13 cellular contexts compared by ENCODE assay signal in the genomic region with DNA sequence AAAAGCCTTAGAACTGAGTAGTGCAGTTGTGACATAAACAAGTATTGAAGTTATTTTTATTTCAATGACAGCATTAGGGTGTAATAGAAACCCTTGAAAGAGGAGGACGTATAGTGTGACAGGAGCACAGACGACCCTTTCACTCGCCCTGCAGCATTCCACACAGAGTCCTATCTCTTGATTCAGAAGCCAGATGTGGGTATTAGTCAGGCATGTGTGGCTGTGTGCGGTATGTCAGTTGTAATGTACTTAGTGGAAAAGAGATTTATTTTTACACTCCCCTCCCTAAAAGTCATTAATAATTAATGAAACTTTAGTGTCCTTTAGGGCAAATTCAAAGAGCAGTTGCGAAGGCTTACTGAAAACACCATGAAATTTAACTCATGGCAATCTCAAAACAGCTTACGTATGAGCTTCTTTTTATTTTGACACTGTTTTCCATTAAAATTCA.
A peak's percentile ranks its signal among the peaks of the same experiment; 100 is the strongest.
DNase-seq lines count a peak whose midpoint lies in the region; ATAC-seq, FAIRE-seq and TF ChIP-seq lines count a peak whose summit lies in the region.
"Had no signal": no experiment of that assay in that cellular context is flagged by ENCODE, and none has a peak within 500 bp of the region (broad histone marks: within the 10 kb centered on the region; RNA-seq: fewer than 3 reads in every experiment).

No MANE protein-coding gene starts in this region.

- no peaks in the 10 kb centered on the region for H3K79me2 ChIP-seq in fibroblast of lung (ENCODE audit: control insufficient read depth, insufficient read depth, low read length)

- H3K4me2 ChIP-seq in fibroblast of lung (ENCODE audit: extremely low read depth, insufficient read depth, low read length), result peak overlapping the region; percentile 41

- H3K27me3 Mint-ChIP-seq in Calu3 (ENCODE audit: unreplicated experiment), result no peaks in the 10 kb centered on the region
- no peaks in the 10 kb centered on the region for H3K27me3 Mint-ChIP-seq in nephron (ENCODE audit: low read depth)

- peak overlapping the region in 1 of 4 experiments; percentile 3 for H3K4me3 ChIP-seq in fibroblast of lung (replicated peaks in 1 of 4; ENCODE audit: control extremely low read depth in 1 of 4, insufficient read depth in 1 of 4, low read depth in 3 of 4, low read length in 4 of 4)

- DNase-seq in Calu3, result peak; percentile 63
- peak; percentile 87 for DNase-seq in RCC 7860 (ENCODE audit: low spot score)
- peak; percentile 65 to 95 for DNase-seq in fibroblast of lung (ENCODE audit: low read depth in 2 of 2)
- no peak for DNase-seq in stimulated activated CD4-positive, alpha-beta T cell treated with anti-CD3 and anti-CD28 coated beads, Interleukin-4, amount 100 ng/mL, for 24 hours
- no peak for DNase-seq in NCI-H510A (lab: John Stamatoyannopoulos, UW)
- DNase-seq in GM12891 (ENCODE audit: insufficient read length, low spot score), result no peak
- DNase-seq: amygdala; CD8-positive, alpha-beta T cell; erythroblast; NCI-H146 had no signal

- intact Hi-C loops in Calu3 (cut with micrococcal nuclease; ENCODE audit: unreplicated experiment), result loop anchor here (1.0 kb wide), 1 partner anchor 21 kb away; no protein-coding TSS in a partner anchor

- peak overlapping the region; percentile 50 for H3K27ac ChIP-seq in fibroblast of lung (ENCODE audit: insufficient read depth, low read length)

- no peaks in the 10 kb centered on the region for H3K36me3 Mint-ChIP-seq in Calu3 (ENCODE audit: insufficient read depth, unreplicated experiment)
- peaks cover 8% of the 10 kb centered on the region for H3K36me3 Mint-ChIP-seq in nephron (ENCODE audit: low read depth)
- H3K36me3 Mint-ChIP-seq: CD8-positive, alpha-beta T cell had no signal

- TF ChIP-seq CTCF in Calu3 (IDR thresholded peaks at IDR 0.05; ENCODE audit: unreplicated experiment) (no peak), fibroblast of lung (conservative IDR thresholded peaks at IDR 0.05 in 1 of 2, IDR thresholded peaks at IDR 0.05 in 1 of 2; ENCODE audit: low read depth in 1 of 2, low read length in 2 of 2) (no peak), nephron (IDR thresholded peaks at IDR 0.05; ENCODE audit: unreplicated experiment in 3 of 3) (no peak)

- no peak for ATAC-seq in HG03571 (IDR thresholded peaks at IDR 0.05; ENCODE audit: unreplicated experiment)
- ATAC-seq: CD8-positive, alpha-beta T cell had no signal

- BruUV-seq in Calu3 (replicated peaks; lab: Mats Ljungman, UMichigan), result no TSS peak

- peaks cover 16% of the 10 kb centered on the region for H3K4me1 ChIP-seq in fibroblast of lung (ENCODE audit: control insufficient read depth, extremely low read depth, insufficient read depth, low read length)

- no peak for TF ChIP-seq POLR2A in GM12891 (IDR thresholded peaks at IDR 0.05; ENCODE audit: low read depth, low read length)

- H3K27me3 ChIP-seq in fibroblast of lung (ENCODE audit: control insufficient read depth, insufficient read depth, low read length), result no peaks in the 10 kb centered on the region

- H4K20me1 ChIP-seq in fibroblast of lung (ENCODE audit: control insufficient read depth, extremely low read depth, insufficient read depth, low read length), result no peaks in the 10 kb centered on the region

- FAIRE-seq in RCC 7860 (lab: Jason Lieb, UNC) (peak; percentile 92), GM12891 (lab: Jason Lieb, UNC) (no peak)

- peak overlapping the region; percentile 30 for H3K4me3 Mint-ChIP-seq in Calu3 (ENCODE audit: low read depth, unreplicated experiment)
- peak overlapping the region in 2 of 3 experiments; percentile 1 to 4 for H3K4me3 Mint-ChIP-seq in nephron
- H3K4me3 Mint-ChIP-seq: CD8-positive, alpha-beta T cell; T-helper 2 cell treated with Interferon-gamma antibody and Interleukin-4, amounts not matched to agents 5 μg/mL and 100 μg/mL, for 36 hours had no signal

- H3K27ac Mint-ChIP-seq in Calu3 (ENCODE audit: unreplicated experiment) (peak overlapping the region; percentile 53), nephron (peak overlapping the region in 2 of 3 experiments; percentile 48 to 66)
- H3K27ac Mint-ChIP-seq: CD8-positive, alpha-beta T cell; T-helper 2 cell treated with Interferon-gamma antibody and Interleukin-4, amounts not matched to agents 5 μg/mL and 100 μg/mL, for 36 hours had no signal

- no peak overlapping the region for H3K9ac ChIP-seq in fibroblast of lung (ENCODE audit: insufficient read depth, low read length)

- CTCF ChIA-PET in Calu3 (lab: Charles Lee), result interaction anchor here (1.5 kb wide), 1 partner anchor 20 kb away, joined by 4 read pairs; no protein-coding TSS in a partner anchor

- H2AFZ ChIP-seq in fibroblast of lung (ENCODE audit: low read length), result no peak overlapping the region

- H3K4me1 Mint-ChIP-seq in Calu3 (ENCODE audit: low read depth, unreplicated experiment) (peaks cover 54% of the 10 kb centered on the region), nephron (peaks cover 21% of the 10 kb centered on the region)

- H3K9me3 ChIP-seq in fibroblast of lung (ENCODE audit: control insufficient read depth, insufficient read depth, low read depth, low read length), result no peaks in the 10 kb centered on the region

- H3K9me3 Mint-ChIP-seq in Calu3 (ENCODE audit: low read depth, unreplicated experiment), result peaks cover 9% of the 10 kb centered on the region
- peaks cover 29% of the 10 kb centered on the region for H3K9me3 Mint-ChIP-seq in nephron
- H3K9me3 Mint-ChIP-seq: CD8-positive, alpha-beta T cell; T-helper 2 cell treated with Interferon-gamma antibody and Interleukin-4, amounts not matched to agents 5 μg/mL and 100 μg/mL, for 36 hours had no signal

- H3K36me3 ChIP-seq in fibroblast of lung (ENCODE audit: control insufficient read depth, insufficient read depth, low read length), result no peaks in the 10 kb centered on the region

TF ChIP-seq in GM12891, 5 proteins besides CTCF, POLR2A, EP300 and RAD21:
- no peak for TF ChIP-seq TAF1 (IDR thresholded peaks at IDR 0.05; ENCODE audit: low read depth, low read length)
- no peak for TF ChIP-seq POLR2AphosphoS5 (IDR thresholded peaks at IDR 0.05; ENCODE audit: low read depth, low read length)

Comparison
In these comparisons a context has a peak if more than half of its experiments do, and no peak if none do; other contexts are left out.
1. DNase-seq: peak in Calu3 (single experiment), RCC 7860 (single experiment) and fibroblast of lung (2 of 2); none in stimulated activated CD4-positive, alpha-beta T cell treated with anti-CD3 and anti-CD28 coated beads, Interleukin-4, amount 100 ng/mL, for 24 hours (single experiment), NCI-H510A (single experiment) and GM12891 (single experiment).